Comparison of ENCODE assay signal across 13 cellular contexts in the genomic region with DNA sequence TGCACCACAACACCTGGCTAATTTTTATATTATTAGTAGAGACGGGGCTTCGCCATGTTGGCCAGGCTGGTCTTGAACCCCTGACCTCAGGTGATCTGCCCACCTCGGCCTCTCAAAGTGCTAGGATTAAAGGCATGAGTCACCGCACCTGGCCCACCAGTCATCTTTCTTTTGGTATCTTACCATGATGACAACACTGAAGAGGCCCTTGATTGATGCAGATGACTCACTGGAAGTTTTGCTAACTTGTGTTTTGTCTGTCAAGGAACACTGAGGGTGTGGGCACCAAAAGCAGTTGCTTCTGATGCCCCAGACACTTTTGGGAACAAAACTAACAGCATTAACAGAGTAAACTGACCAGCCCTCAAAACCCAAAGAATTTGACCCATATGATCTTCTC.
DNase-seq lines count a peak whose midpoint lies in the region; ATAC-seq, FAIRE-seq and TF ChIP-seq lines count a peak whose summit lies in the region.
"Had no signal": no experiment of that assay in that cellular context is flagged by ENCODE, and none has a peak within 500 bp of the region (broad histone marks: within the 10 kb centered on the region; RNA-seq: fewer than 3 reads in every experiment).

No MANE protein-coding gene starts in this region.

- H3K9ac ChIP-seq in SK-N-SH = no peak overlapping the region
- H3K9ac ChIP-seq in mammary epithelial cell (ENCODE audit: insufficient read depth, low read length) = no peak overlapping the region

- H3K4me2 ChIP-seq in SK-N-SH = no peak overlapping the region
- H3K4me2 ChIP-seq in mammary epithelial cell (ENCODE audit: insufficient read depth, low read depth, low read length) = no peak overlapping the region

- H3K27ac ChIP-seq in SK-N-SH (ENCODE audit: low read depth in 2 of 2, low read length in 1 of 2) (no peak overlapping the region), mammary epithelial cell (ENCODE audit: insufficient read depth, low read depth, low read length) (no peak overlapping the region), pancreas (no peak overlapping the region)

- peaks cover 11% of the 10 kb centered on the region for H3F3A ChIP-seq in SK-N-SH (replicated peaks; ENCODE audit: insufficient read depth)

- H3K9me3 ChIP-seq in SK-N-SH = no peaks in the 10 kb centered on the region
- H3K9me3 ChIP-seq in mammary epithelial cell (replicated peaks; ENCODE audit: insufficient read depth, low read length) = no peaks in the 10 kb centered on the region
- no peaks in the 10 kb centered on the region for H3K9me3 ChIP-seq in pancreas

- POLR2A ChIA-PET in SK-N-SH (lab: Yijun Ruan, JAX) = no interaction called here

- no peaks in the 10 kb centered on the region for H3K9me2 ChIP-seq in SK-N-SH

- 75% methylated on average over 4 of the region's 4 CpGs for WGBS in SK-N-SH (ENCODE audit: low lambda C conversion rate)
- 62% methylated on average over 3 of the region's 4 CpGs for whole genome bisulfite sequencing in mammary epithelial cell (ENCODE audit: low coverage, missing lambda C conversion rate)
- WGBS in pancreas, 2 donors = 89 to 94% methylated on average over 4 of the region's 4 CpGs

- TF ChIP-seq POLR2A in NB4 (IDR thresholded peaks at IDR 0.05; ENCODE audit: extremely low read depth, insufficient read length) (no peak), GM12891 (IDR thresholded peaks at IDR 0.05; ENCODE audit: low read depth, low read length) (no peak)

- H3K36me3 ChIP-seq in SK-N-SH (replicated peaks in 1 of 2; ENCODE audit: control insufficient read depth in 1 of 2, insufficient read depth in 2 of 2, low read length in 1 of 2) = no peaks in the 10 kb centered on the region
- no peaks in the 10 kb centered on the region for H3K36me3 ChIP-seq in mammary epithelial cell (ENCODE audit: insufficient read depth, low read length)
- H3K36me3 ChIP-seq in pancreas = no peaks in the 10 kb centered on the region

- H3K4me1 ChIP-seq in SK-N-SH (ENCODE audit: control insufficient read depth in 1 of 2, insufficient read depth in 2 of 2, low read depth in 1 of 2, low read length in 1 of 2) (0 out of 4 replicates have a peak, but pooled peaks cover 0 to 4% of the 10 kb centered on the region in 2 experiments), mammary epithelial cell (ENCODE audit: insufficient read depth, low read length) (peaks cover 12% of the 10 kb centered on the region), pancreas (peaks cover 0 to 1% (median 0%) of the 10 kb centered on the region in 3 donors)

- in situ Hi-C loops in mammary epithelial cell (cut with MboI; ENCODE audit: low sequenced_read_pairs in 2 of 2) = no loop called here

- H2AFZ ChIP-seq in SK-N-SH (ENCODE audit: low read depth) = no peak overlapping the region
- H2AFZ ChIP-seq in mammary epithelial cell (ENCODE audit: low read depth, low read length) = no peak overlapping the region

- H3K4me3 ChIP-seq in SK-N-SH (ENCODE audit: low read depth in 2 of 2, low read length in 1 of 2) (no peak overlapping the region), NB4 (ENCODE audit: low read depth, low read length) (no peak overlapping the region), mammary epithelial cell (replicated peaks in 1 of 3; ENCODE audit: insufficient read depth in 1 of 3, low read depth in 2 of 3, low read length in 3 of 3) (no peak overlapping the region), pancreas (no peak overlapping the region)

- no peak for FAIRE-seq in pancreas (lab: Jason Lieb, UNC)
- FAIRE-seq in GM12891 (lab: Jason Lieb, UNC) = no peak
- FAIRE-seq: islet of Langerhans had no signal

- TF ChIP-seq CTCF in SK-N-SH (IDR thresholded peaks at IDR 0.05) = no peak
- no peak for TF ChIP-seq CTCF in NB4 (IDR thresholded peaks at IDR 0.05; ENCODE audit: low read depth, low read length)
- no peak for TF ChIP-seq CTCF in mammary epithelial cell (conservative IDR thresholded peaks at IDR 0.05 in 1 of 2, IDR thresholded peaks at IDR 0.05 in 1 of 2; ENCODE audit: extremely low read depth in 1 of 2, insufficient read depth in 1 of 2, low read depth in 1 of 2, low read length in 2 of 2)
- TF ChIP-seq CTCF in pancreas (IDR thresholded peaks at IDR 0.05) = no peak

- no peak for DNase-seq in SK-N-SH
- peak; percentile 9 for DNase-seq in NB4 (ENCODE audit: low read depth)
- peak; percentile 86 for DNase-seq in mammary epithelial cell
- peak; percentile 43 for DNase-seq in stimulated activated CD4-positive, alpha-beta T cell treated with anti-CD3 and anti-CD28 coated beads, Interleukin-15, amount 100 ng/mL, for 24 hours
- DNase-seq in pancreas = no peak
- DNase-seq in GM12891 (ENCODE audit: insufficient read length, low spot score) = no peak
- DNase-seq in NCI-H1694 (lab: John Stamatoyannopoulos, UW) = no peak
- DNase-seq: anterior cingulate cortex, erythroblast, NCI-H1417, posterior cingulate gyrus had no signal

- ATAC-seq in SK-N-SH treated with all-trans-retinoic acid at 6 μM for 48 hours (no peak), pancreas (no peak)

- peaks cover 4% of the 10 kb centered on the region; the same call in 1 of the 2 replicates for H4K20me1 ChIP-seq in SK-N-SH (ENCODE audit: insufficient read depth)
- no peaks in the 10 kb centered on the region for H4K20me1 ChIP-seq in mammary epithelial cell (ENCODE audit: insufficient read depth, low read length)

- TF ChIP-seq RAD21 in SK-N-SH (IDR thresholded peaks at IDR 0.05; ENCODE audit: low read length) = no peak

- no peak for TF ChIP-seq EP300 in SK-N-SH (IDR thresholded peaks at IDR 0.05; ENCODE audit: borderline replicate concordance in 1 of 2, low read depth in 1 of 2, low read length in 1 of 2)

- H3K27me3 ChIP-seq in SK-N-SH (ENCODE audit: insufficient read depth) = no peaks in the 10 kb centered on the region
- H3K27me3 ChIP-seq in mammary epithelial cell (ENCODE audit: insufficient read depth, low read length) = no peaks in the 10 kb centered on the region
- no peaks in the 10 kb centered on the region for H3K27me3 ChIP-seq in pancreas

- no TSS peak for BruUV-seq in mammary epithelial cell (replicated peaks; lab: Mats Ljungman, UMichigan)

- CTCF ChIA-PET in SK-N-SH (lab: Yijun Ruan, JAX) = no interaction called here
- CTCF ChIA-PET in mammary epithelial cell (lab: Charles Lee; ENCODE audit: low non-redundant PET) = no interaction called here

- H3K79me2 ChIP-seq in SK-N-SH (ENCODE audit: insufficient read depth) (peaks cover 5% of the 10 kb centered on the region; the same call in 1 of the 2 replicates), mammary epithelial cell (ENCODE audit: insufficient read depth, low read length) (peaks cover 63% of the 10 kb centered on the region)

- dilution Hi-C loops in mammary epithelial cell (cut with HindIII; ENCODE audit: low sequenced_read_pairs) = no loop called here

- intact Hi-C loops in mammary epithelial cell (cut with micrococcal nuclease) (loop anchor here (5.0 kb wide), 1 partner anchor 57 kb away; no protein-coding TSS in a partner anchor), pancreas (cut with DNase I) (no loop called here)

TF ChIP-seq in SK-N-SH, 30 proteins besides CTCF, POLR2A, EP300 and RAD21 (continues in another document):
- TF ChIP-seq SMC3 (IDR thresholded peaks at IDR 0.05; ENCODE audit: low read depth, low read length) = no peak
- TF ChIP-seq RFX5 (IDR thresholded peaks at IDR 0.05; ENCODE audit: low read length) = no peak
- no peak for TF ChIP-seq SIN3A (IDR thresholded peaks at IDR 0.05; ENCODE audit: borderline replicate concordance, low read depth, low read length)
- peak; percentile 70 for TF ChIP-seq FOSL2 (IDR thresholded peaks at IDR 0.05; ENCODE audit: borderline replicate concordance, low read depth)
- no peak for TF ChIP-seq MEF2A (IDR thresholded peaks at IDR 0.05; ENCODE audit: borderline replicate concordance, low read depth)

TF ChIP-seq in SK-N-SH treated with all-trans-retinoic acid at 6 μM for 48 hours, 23 proteins besides CTCF, POLR2A, EP300 and RAD21:
- TF ChIP-seq BACH2 (CRISPR knock-in tag; IDR thresholded peaks at IDR 0.05; ENCODE audit: borderline replicate concordance) (no peak), TOX (CRISPR knock-in tag; IDR thresholded peaks at IDR 0.05; ENCODE audit: borderline replicate concordance) (no peak), ZFP30 (CRISPR knock-in tag; IDR thresholded peaks at IDR 0.05) (no peak), ZNF565 (CRISPR knock-in tag; conservative IDR thresholded peaks at IDR 0.05; ENCODE audit: low read depth) (no peak)
- TF ChIP-seq, protein P1, sequence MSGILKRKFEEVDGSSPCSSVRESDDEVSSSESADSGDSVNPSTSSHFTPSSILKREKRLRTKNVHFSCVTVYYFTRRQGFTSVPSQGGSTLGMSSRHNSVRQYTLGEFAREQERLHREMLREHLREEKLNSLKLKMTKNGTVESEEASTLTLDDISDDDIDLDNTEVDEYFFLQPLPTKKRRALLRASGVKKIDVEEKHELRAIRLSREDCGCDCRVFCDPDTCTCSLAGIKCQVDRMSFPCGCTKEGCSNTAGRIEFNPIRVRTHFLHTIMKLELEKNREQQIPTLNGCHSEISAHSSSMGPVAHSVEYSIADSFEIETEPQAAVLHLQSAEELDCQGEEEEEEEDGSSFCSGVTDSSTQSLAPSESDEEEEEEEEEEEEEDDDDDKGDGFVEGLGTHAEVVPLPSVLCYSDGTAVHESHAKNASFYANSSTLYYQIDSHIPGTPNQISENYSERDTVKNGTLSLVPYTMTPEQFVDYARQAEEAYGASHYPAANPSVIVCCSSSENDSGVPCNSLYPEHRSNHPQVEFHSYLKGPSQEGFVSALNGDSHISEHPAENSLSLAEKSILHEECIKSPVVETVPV (CRISPR knock-in tag; IDR thresholded peaks at IDR 0.05) = no peak
TF ChIP-seq in SK-N-SH treated with all-trans-retinoic acid at 6 μM for 48 hours: peak in this region for 0.

TF ChIP-seq in GM12891, 5 proteins besides CTCF, POLR2A, EP300 and RAD21:
- TF ChIP-seq POLR2AphosphoS5 (IDR thresholded peaks at IDR 0.05; ENCODE audit: low read depth, low read length) = no peak
- no peak for TF ChIP-seq PAX5 (IDR thresholded peaks at IDR 0.05; ENCODE audit: insufficient read depth, low read length, severe bottlenecking)
- TF ChIP-seq TAF1 (IDR thresholded peaks at IDR 0.05; ENCODE audit: low read depth, low read length) = no peak
- TF ChIP-seq POU2F2 (IDR thresholded peaks at IDR 0.05; ENCODE audit: low read depth, low read length) = no peak
- TF ChIP-seq SPI1 (IDR thresholded peaks at IDR 0.05; ENCODE audit: low read depth, low read length) = no peak

Comparison
In these comparisons a context has a peak if more than half of its experiments do, and no peak if none do; other contexts are left out.
1. DNase-seq: peak in NB4 (single experiment), mammary epithelial cell (single experiment) and stimulated activated CD4-positive, alpha-beta T cell treated with anti-CD3 and anti-CD28 coated beads, Interleukin-15, amount 100 ng/mL, for 24 hours (single experiment); none in SK-N-SH (single experiment), pancreas (0 of 6), GM12891 (single experiment) and NCI-H1694 (single experiment).